ENCODE assay signal across 18 cellular contexts in the genomic region with DNA sequence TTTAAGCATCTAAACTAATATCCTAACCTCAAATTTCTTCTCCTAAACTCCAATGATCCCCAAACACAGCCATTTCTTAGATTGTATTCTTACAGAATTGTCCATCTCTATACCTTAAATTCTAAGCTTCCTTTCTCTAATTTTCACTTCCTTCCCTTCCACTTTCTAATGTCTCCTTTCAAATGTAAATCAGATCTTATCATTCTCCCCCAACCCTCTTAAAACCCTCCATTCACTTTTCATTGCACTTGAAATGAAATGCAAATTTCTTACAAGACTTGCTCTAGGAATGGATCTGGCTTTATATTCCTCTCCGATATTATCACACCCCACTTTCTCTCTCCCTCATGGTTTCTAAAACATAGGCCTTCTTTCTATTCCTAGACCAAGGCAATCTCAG.
A peak's percentile ranks its signal among the peaks of the same experiment; 100 is the strongest.
DNase-seq lines count a peak whose midpoint lies in the region; ATAC-seq and TF ChIP-seq lines count a peak whose summit lies in the region.
"Had no signal": no experiment of that assay in that cellular context is flagged by ENCODE, and none has a peak within 500 bp of the region (broad histone marks: within the 10 kb centered on the region; RNA-seq: fewer than 3 reads in every experiment).

No MANE protein-coding gene starts in this region.

- no peak overlapping the region for H2BK15ac ChIP-seq in H9 (ENCODE audit: low read depth, low read length)

- no peak overlapping the region for H3K14ac ChIP-seq in H9 (ENCODE audit: insufficient read depth, low read length)

- H2AFZ ChIP-seq in H9 (ENCODE audit: low read length): no peak overlapping the region

- H3K9ac ChIP-seq in H9 (ENCODE audit: extremely low read depth, insufficient read length, low read length) (no peak overlapping the region), NT2/D1 (ENCODE audit: insufficient read length, low read depth) (no peak overlapping the region), iPS-20b (ENCODE audit: low read depth, low read length) (no peak overlapping the region)
- H3K9ac ChIP-seq: BLaER1 treated with 17β-estradiol and CSF1 and Interleukin-3, amounts not matched to agents 10 nM and 100 nM; KMS-11 had no signal

- H2AK5ac ChIP-seq in H9 (ENCODE audit: insufficient read length, low read length): no peak overlapping the region

- H3K18ac ChIP-seq in H9 (ENCODE audit: insufficient read length, low read depth, low read length): no peak overlapping the region

- H3K4me3 ChIP-seq in A673 (ENCODE audit: low read depth, low read length, poor library complexity, severe bottlenecking): no peak overlapping the region
- H3K4me3 ChIP-seq in NT2/D1 (ENCODE audit: insufficient read length, low read depth): no peak overlapping the region
- H3K4me3 ChIP-seq in iPS-20b (ENCODE audit: low read length): peak overlapping the region; percentile 36
- no peak overlapping the region for H3K4me3 ChIP-seq in body of pancreas
- H3K4me3 ChIP-seq: BLaER1 treated with 17β-estradiol and CSF1 and Interleukin-3, amounts not matched to agents 10 nM and 100 nM; GM12878 had no signal

- H3K36me3 ChIP-seq in A673 (ENCODE audit: insufficient read depth, low read length, poor library complexity, severe bottlenecking) (no peaks in the 10 kb centered on the region), NT2/D1 (ENCODE audit: insufficient read depth, insufficient read length, low read length) (no peaks in the 10 kb centered on the region), iPS-20b (ENCODE audit: insufficient read depth, low read depth, low read length) (no peaks in the 10 kb centered on the region), body of pancreas (replicated peaks in 1 of 2; ENCODE audit: insufficient read depth in 1 of 2, low read depth in 2 of 2) (no peaks in the 10 kb centered on the region)

- WGBS in H9 (ENCODE audit: extremely low coverage, insufficient read length, low lambda C conversion rate): no CpG with 5 or more reads among the region's 1 CpG
- 86 to 89% methylated on average over 1 of the region's 1 CpG for WGBS in body of pancreas, 2 donors

- H4K20me1 ChIP-seq in H9 (ENCODE audit: control insufficient read depth, insufficient read depth, insufficient read length): no peaks in the 10 kb centered on the region
- H4K20me1 ChIP-seq: BLaER1 treated with 17β-estradiol and CSF1 and Interleukin-3, amounts not matched to agents 10 nM and 100 nM had no signal

- H3K56ac ChIP-seq in H9 (ENCODE audit: insufficient read length, low read depth, low read length): no peak overlapping the region

- H2BK20ac ChIP-seq in H9 (ENCODE audit: low read depth, low read length, poor library complexity, severe bottlenecking): no peak overlapping the region

- DNase-seq in A673 (ENCODE audit: low spot score) (peak; percentile 58), H9 (no peak), NT2/D1 (ENCODE audit: low read depth, low spot score) (peak; percentile 8), NCI-H69 (lab: John Stamatoyannopoulos, UW) (no peak), RKO (ENCODE audit: low spot score) (no peak), body of pancreas (no peak)
- DNase-seq in naive thymus-derived CD8-positive, alpha-beta T cell: no peak
- DNase-seq: AML-193; CD4-positive, CD25-positive, alpha-beta regulatory T cell; DMS79; GOT3 had no signal

- H2BK120ac ChIP-seq in H9 (ENCODE audit: low read depth, low read length, poor library complexity, severe bottlenecking): no peak overlapping the region

- no peak overlapping the region for H3T11ph ChIP-seq in H9 (ENCODE audit: low read length)

- intact Hi-C loops in A673 (cut with micrococcal nuclease; ENCODE audit: unreplicated experiment) (loop anchor here (1.0 kb wide), 1 partner anchor 37 kb away; no protein-coding TSS in a partner anchor), body of pancreas (cut with DNase I) (no loop called here)

- no peak for TF ChIP-seq CTCF in A673 (conservative IDR thresholded peaks at IDR 0.05; ENCODE audit: low read depth, low read length)
- TF ChIP-seq CTCF in H9 (conservative IDR thresholded peaks at IDR 0.05): no peak
- no peak for TF ChIP-seq CTCF in body of pancreas (IDR thresholded peaks at IDR 0.05)

- H3K23me2 ChIP-seq in H9 (ENCODE audit: insufficient read length, low read depth, low read length, poor library complexity, severe bottlenecking): no peaks in the 10 kb centered on the region

- no peaks in the 10 kb centered on the region for H3K27me3 ChIP-seq in A673 (replicated peaks; ENCODE audit: insufficient read depth, low read depth, low read length, poor library complexity)
- H3K27me3 ChIP-seq in H9 (ENCODE audit: insufficient read depth, low read length): no peaks in the 10 kb centered on the region
- no peaks in the 10 kb centered on the region for H3K27me3 ChIP-seq in NT2/D1 (ENCODE audit: insufficient read depth, insufficient read length)
- no peaks in the 10 kb centered on the region for H3K27me3 ChIP-seq in iPS-20b (ENCODE audit: insufficient read depth, low read length)
- H3K27me3 ChIP-seq in body of pancreas: no peaks in the 10 kb centered on the region
- H3K27me3 ChIP-seq: BLaER1 treated with 17β-estradiol and CSF1 and Interleukin-3, amounts not matched to agents 10 nM and 100 nM had no signal

- H3K4me3 Mint-ChIP-seq in H9: peak overlapping the region in 1 of 2 experiments; percentile 3; a peak in 2 of 5 replicates
- H3K4me3 Mint-ChIP-seq in naive thymus-derived CD8-positive, alpha-beta T cell: no peak overlapping the region
- H3K4me3 Mint-ChIP-seq: CD4-positive, CD25-positive, alpha-beta regulatory T cell had no signal

- no peaks in the 10 kb centered on the region for H3K79me2 ChIP-seq in H9 (ENCODE audit: insufficient read depth, low read length)

- H3K9me3 Mint-ChIP-seq in H9: peaks cover 18 to 41% of the 10 kb centered on the region in 2 experiments
- peaks cover 5 to 15% (median 10%) of the 10 kb centered on the region in 9 donors for H3K9me3 Mint-ChIP-seq in naive thymus-derived CD8-positive, alpha-beta T cell

- no peak overlapping the region for H4K91ac ChIP-seq in H9 (ENCODE audit: insufficient read length, low read depth, low read length)

- H3K4me1 ChIP-seq in A673 (ENCODE audit: insufficient read depth, low read length, poor library complexity, severe bottlenecking): peaks cover 6% of the 10 kb centered on the region
- 0 out of 2 replicates have a peak, but pooled peaks cover 2% of the 10 kb centered on the region for H3K4me1 ChIP-seq in H9 (ENCODE audit: insufficient read depth, low read length)
- H3K4me1 ChIP-seq in NT2/D1 (ENCODE audit: insufficient read depth, insufficient read length): no peaks in the 10 kb centered on the region
- peaks cover 17% of the 10 kb centered on the region for H3K4me1 ChIP-seq in iPS-20b (ENCODE audit: insufficient read depth, low read length)
- no peaks in the 10 kb centered on the region for H3K4me1 ChIP-seq in body of pancreas

- H2BK5ac ChIP-seq in H9 (ENCODE audit: insufficient read length, low read length): no peak overlapping the region

- no peaks in the 10 kb centered on the region; the same call in 1 of the 2 replicates for H3K27me3 Mint-ChIP-seq in H9 (ENCODE audit: low read depth)
- H3K27me3 Mint-ChIP-seq in naive thymus-derived CD8-positive, alpha-beta T cell: peaks cover 0 to 14% (median 0%) of the 10 kb centered on the region in 5 donors
- H3K27me3 Mint-ChIP-seq: CD4-positive, CD25-positive, alpha-beta regulatory T cell had no signal

- no peak overlapping the region for H4K8ac ChIP-seq in H9 (replicated peaks; ENCODE audit: insufficient read length, low read depth, low read length)

- H3K23ac ChIP-seq in H9 (ENCODE audit: insufficient read length, low read depth, low read length): no peak overlapping the region

- no peak overlapping the region for H3K27ac ChIP-seq in A673 (ENCODE audit: low read depth, low read length, poor library complexity, severe bottlenecking)
- H3K27ac ChIP-seq in H9 (ENCODE audit: insufficient read length, low read depth, low read length): no peak overlapping the region
- no peak overlapping the region for H3K27ac ChIP-seq in iPS-20b (ENCODE audit: low read length)
- no peak overlapping the region for H3K27ac ChIP-seq in body of pancreas
- H3K27ac ChIP-seq: 22Rv1, KMS-11 had no signal

- ATAC-seq in naive thymus-derived CD8-positive, alpha-beta T cell: no peak
- ATAC-seq in body of pancreas: no peak
- ATAC-seq: GM12878, HCT116, HepG2 had no signal

- no peak overlapping the region for H4K5ac ChIP-seq in H9 (ENCODE audit: insufficient read length, low read depth, low read length)

- H3K79me1 ChIP-seq in H9 (ENCODE audit: insufficient read depth, low read depth, low read length, poor library complexity, severe bottlenecking): no peaks in the 10 kb centered on the region

- BruUV-seq in A673 (replicated peaks; lab: Mats Ljungman, UMichigan): no TSS peak

- H3K9me3 ChIP-seq in A673 (ENCODE audit: low read depth, low read length, poor library complexity, severe bottlenecking) (peaks cover 18% of the 10 kb centered on the region), H9 (ENCODE audit: control insufficient read depth, low read depth, low read length) (no peaks in the 10 kb centered on the region), NT2/D1 (ENCODE audit: insufficient read depth, low read length) (peaks cover 4% of the 10 kb centered on the region; the same call in 1 of the 2 replicates), iPS-20b (ENCODE audit: insufficient read depth, low read depth, low read length) (peaks cover 15% of the 10 kb centered on the region), body of pancreas (no peaks in the 10 kb centered on the region)

- H2BK12ac ChIP-seq in H9 (ENCODE audit: insufficient read length, low read depth, low read length): no peak overlapping the region

- peak overlapping the region; percentile 0 to 59 (median 56); a peak in 5 of 7 replicates for H3K27ac Mint-ChIP-seq in H9
- no peak overlapping the region for H3K27ac Mint-ChIP-seq in naive thymus-derived CD8-positive, alpha-beta T cell
- H3K27ac Mint-ChIP-seq: CD4-positive, CD25-positive, alpha-beta regulatory T cell had no signal

- POLR2A ChIA-PET in A673 (lab: Charles Lee; ENCODE audit: low non-redundant PET): no interaction called here
- POLR2A ChIA-PET in naive thymus-derived CD8-positive, alpha-beta T cell (lab: Charles Lee): no interaction called here

- peaks cover 14 to 35% (median 28%) of the 10 kb centered on the region in 3 experiments for H3K36me3 Mint-ChIP-seq in H9 (ENCODE audit: insufficient read depth in 1 of 3, low read depth in 3 of 3)
- peaks cover 0 to 7% (median 5%) of the 10 kb centered on the region in 3 donors for H3K36me3 Mint-ChIP-seq in naive thymus-derived CD8-positive, alpha-beta T cell
- H3K36me3 Mint-ChIP-seq: CD4-positive, CD25-positive, alpha-beta regulatory T cell had no signal

- H3K4me2 ChIP-seq in H9 (ENCODE audit: insufficient read depth, insufficient read length, low read length): peak overlapping the region; percentile 17
- H3K4me2 ChIP-seq: KMS-11 had no signal

- CTCF ChIA-PET in A673 (lab: Charles Lee): no interaction called here

- no peak overlapping the region for H3K4ac ChIP-seq in H9 (ENCODE audit: low read depth, low read length)

- H3K4me1 Mint-ChIP-seq in H9: peaks cover 21 to 34% of the 10 kb centered on the region in 2 experiments
- peaks cover 3 to 12% (median 7%) of the 10 kb centered on the region in 4 donors for H3K4me1 Mint-ChIP-seq in naive thymus-derived CD8-positive, alpha-beta T cell
- H3K4me1 Mint-ChIP-seq: CD4-positive, CD25-positive, alpha-beta regulatory T cell had no signal

- TF ChIP-seq POLR2A in body of pancreas (IDR thresholded peaks at IDR 0.05): no peak

Comparison
In these comparisons a context has a peak if more than half of its experiments do, and no peak if none do; other contexts are left out.
1. DNase-seq: peak in A673 (single experiment) and NT2/D1 (single experiment); none in H9 (single experiment), NCI-H69 (single experiment), naive thymus-derived CD8-positive, alpha-beta T cell (0 of 10), RKO (single experiment) and body of pancreas (0 of 4).
2. H3K27ac Mint-ChIP-seq: peak in H9 (3 of 3); none in naive thymus-derived CD8-positive, alpha-beta T cell (0 of 10).